15 cellular contexts compared by ENCODE assay signal in the genomic region with DNA sequence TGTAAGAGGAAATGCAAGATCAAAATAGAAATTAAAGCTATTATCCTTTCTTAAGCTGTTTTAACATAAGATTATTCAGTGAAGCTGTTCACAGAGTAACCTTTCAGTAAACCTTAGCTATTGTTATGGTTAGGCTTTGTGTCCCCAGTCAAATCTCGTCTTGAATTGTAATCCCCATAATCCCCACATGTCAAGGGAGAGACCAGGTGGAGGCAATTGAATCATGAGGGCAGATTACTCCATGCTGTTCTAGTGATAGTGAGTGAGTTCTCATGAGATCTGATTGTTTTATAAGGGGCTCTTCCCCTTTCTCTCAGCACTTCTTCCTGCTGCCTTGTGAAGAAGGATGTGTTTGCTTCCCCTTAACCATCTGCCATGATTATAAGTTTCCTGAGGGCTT.
A peak's percentile ranks its signal among the peaks of the same experiment; 100 is the strongest.
DNase-seq lines count a peak whose midpoint lies in the region; TF ChIP-seq lines count a peak whose summit lies in the region.
"Had no signal": no experiment of that assay in that cellular context is flagged by ENCODE, and none has a peak within 500 bp of the region (broad histone marks: within the 10 kb centered on the region; RNA-seq: fewer than 3 reads in every experiment).

No MANE protein-coding gene starts in this region.

- H3K4me3 Mint-ChIP-seq in H9 = no peak overlapping the region
- H3K4me3 Mint-ChIP-seq in neural progenitor cell = no peak overlapping the region
- H3K4me3 Mint-ChIP-seq: CD4-positive, alpha-beta T cell had no signal

- no peaks in the 10 kb centered on the region for H3K36me3 ChIP-seq in WERI-Rb-1
- no peaks in the 10 kb centered on the region for H3K36me3 ChIP-seq in neural progenitor cell

- H2BK12ac ChIP-seq in H9 (ENCODE audit: insufficient read length, low read depth, low read length) = no peak overlapping the region

- CTCF ChIA-PET in HEK293T (lab: Yijun Ruan, JAX) = no interaction called here

- no peak overlapping the region for H3K56ac ChIP-seq in H9 (ENCODE audit: insufficient read length, low read depth, low read length)

- no peak overlapping the region for H3K9ac ChIP-seq in H9 (ENCODE audit: extremely low read depth, insufficient read length, low read length)
- no peak overlapping the region for H3K9ac ChIP-seq in neural progenitor cell
- H3K9ac ChIP-seq: KMS-11 had no signal

- H3K27ac Mint-ChIP-seq in H9 = peak overlapping the region in 2 of 3 experiments; percentile 39 to 91; a peak in 4 of 7 replicates
- H3K27ac Mint-ChIP-seq in neural progenitor cell = no peak overlapping the region
- H3K27ac Mint-ChIP-seq: CD4-positive, alpha-beta T cell had no signal

- H2AFZ ChIP-seq in H9 (ENCODE audit: low read length) = no peak overlapping the region
- H2AFZ ChIP-seq in neural progenitor cell (replicated peaks) = no peak overlapping the region

- no peak overlapping the region for H4K91ac ChIP-seq in H9 (ENCODE audit: insufficient read length, low read depth, low read length)

- H3K23ac ChIP-seq in H9 (ENCODE audit: insufficient read length, low read depth, low read length) = no peak overlapping the region

- no peak overlapping the region for H3K4ac ChIP-seq in H9 (ENCODE audit: low read depth, low read length)

- no CpG with 5 or more reads among the region's 1 CpG for WGBS in H9 (ENCODE audit: extremely low coverage, insufficient read length, low lambda C conversion rate)

- H3K4me1 ChIP-seq in H9 (ENCODE audit: insufficient read depth, low read length) (no peaks in the 10 kb centered on the region), neural progenitor cell (no peaks in the 10 kb centered on the region)
- H3K4me1 ChIP-seq: Caco-2 had no signal

- H2BK15ac ChIP-seq in H9 (ENCODE audit: low read depth, low read length) = no peak overlapping the region

- no peak overlapping the region for H2BK5ac ChIP-seq in H9 (ENCODE audit: insufficient read length, low read length)

- H4K5ac ChIP-seq in H9 (ENCODE audit: insufficient read length, low read depth, low read length) = no peak overlapping the region

- H3K18ac ChIP-seq in H9 (ENCODE audit: insufficient read length, low read depth, low read length) = no peak overlapping the region

- no peak for TF ChIP-seq CTCF in H9 (conservative IDR thresholded peaks at IDR 0.05)
- TF ChIP-seq CTCF in WERI-Rb-1 (IDR thresholded peaks at IDR 0.05; ENCODE audit: low read depth, low read length) = no peak
- TF ChIP-seq CTCF in neural progenitor cell (IDR thresholded peaks at IDR 0.05) = no peak

- H2BK120ac ChIP-seq in H9 (ENCODE audit: low read depth, low read length, poor library complexity, severe bottlenecking) = no peak overlapping the region

- peaks cover 6 to 11% of the 10 kb centered on the region in 2 experiments; a peak in 2 of 4 replicates for H3K4me1 Mint-ChIP-seq in H9
- H3K4me1 Mint-ChIP-seq in neural progenitor cell = no peaks in the 10 kb centered on the region

- no peaks in the 10 kb centered on the region for H3K23me2 ChIP-seq in H9 (ENCODE audit: insufficient read length, low read depth, low read length, poor library complexity, severe bottlenecking)

- H3K27ac ChIP-seq in H9 (ENCODE audit: insufficient read length, low read depth, low read length) (no peak overlapping the region), WERI-Rb-1 (peak overlapping the region; percentile 96), neural progenitor cell (peak overlapping the region; percentile 83), caudate nucleus (ENCODE audit: low read depth, low read length) (no peak overlapping the region)
- H3K27ac ChIP-seq: C4-2B, KMS-11 had no signal

- H3K79me1 ChIP-seq in H9 (ENCODE audit: insufficient read depth, low read depth, low read length, poor library complexity, severe bottlenecking) = no peaks in the 10 kb centered on the region

- H4K20me1 ChIP-seq in H9 (ENCODE audit: control insufficient read depth, insufficient read depth, insufficient read length) = no peaks in the 10 kb centered on the region
- no peaks in the 10 kb centered on the region for H4K20me1 ChIP-seq in neural progenitor cell (ENCODE audit: low read depth)

- H3K4me2 ChIP-seq in H9 (ENCODE audit: insufficient read depth, insufficient read length, low read length) = no peak overlapping the region
- no peak overlapping the region for H3K4me2 ChIP-seq in neural progenitor cell
- H3K4me2 ChIP-seq: KMS-11 had no signal

- H3K4me3 ChIP-seq in WERI-Rb-1 (ENCODE audit: low read depth, low read length) (no peak overlapping the region), neural progenitor cell (no peak overlapping the region)

- POLR2A ChIA-PET in HEK293T (lab: Yijun Ruan, JAX) = no interaction called here

- H3K9me3 ChIP-seq in H9 (ENCODE audit: control insufficient read depth, low read depth, low read length) = no peaks in the 10 kb centered on the region
- H3K9me3 ChIP-seq in WERI-Rb-1 (ENCODE audit: severe bottlenecking) = no peaks in the 10 kb centered on the region
- peaks cover 7% of the 10 kb centered on the region for H3K9me3 ChIP-seq in neural progenitor cell (ENCODE audit: low read depth)
- H3K9me3 ChIP-seq: Caco-2 had no signal

- peaks cover 3 to 25% (median 6%) of the 10 kb centered on the region in 3 experiments; a peak in 6 of 7 replicates for H3K36me3 Mint-ChIP-seq in H9 (ENCODE audit: insufficient read depth in 1 of 3, low read depth in 3 of 3)
- H3K36me3 Mint-ChIP-seq in neural progenitor cell = no peaks in the 10 kb centered on the region

- no peak overlapping the region for H3T11ph ChIP-seq in H9 (ENCODE audit: low read length)

- H3K27me3 ChIP-seq in H9 (ENCODE audit: insufficient read depth, low read length) = no peaks in the 10 kb centered on the region
- H3K27me3 ChIP-seq in WERI-Rb-1 (ENCODE audit: insufficient read depth, low read depth, severe bottlenecking) = no peaks in the 10 kb centered on the region
- no peaks in the 10 kb centered on the region for H3K27me3 ChIP-seq in neural progenitor cell

- H3K79me2 ChIP-seq in H9 (ENCODE audit: insufficient read depth, low read length) = no peaks in the 10 kb centered on the region
- H3K79me2 ChIP-seq in neural progenitor cell (ENCODE audit: low read depth) = no peaks in the 10 kb centered on the region

- H4K8ac ChIP-seq in H9 (replicated peaks; ENCODE audit: insufficient read length, low read depth, low read length) = no peak overlapping the region

- no peak overlapping the region for H3K14ac ChIP-seq in H9 (ENCODE audit: insufficient read depth, low read length)

- H2AK5ac ChIP-seq in H9 (ENCODE audit: insufficient read length, low read length) = no peak overlapping the region

- DNase-seq in H9 (no peak), NCI-H524 (lab: John Stamatoyannopoulos, UW) (peak; percentile 60 to 83), WERI-Rb-1 (peak; percentile 53), neural progenitor cell (ENCODE audit: low spot score) (peak; percentile 17), HEK293T (ENCODE audit: extremely low spot score) (no peak), HUDEP-2 (lab: John Stamatoyannopoulos, UW; ENCODE audit: unreplicated experiment in 76 of 76) (no peak), caudate nucleus (lab: John Stamatoyannopoulos, UW) (no peak)
- no peak for DNase-seq in central memory CD4-positive, alpha-beta T cell
- DNase-seq: AML-193; Caco-2; CD4-positive, alpha-beta T cell; DMS79 treated with DMSO at 0.1 percent for 48 hours; GF-D8 had no signal

- no peak overlapping the region for H2BK20ac ChIP-seq in H9 (ENCODE audit: low read depth, low read length, poor library complexity, severe bottlenecking)

- peaks cover 14 to 20% of the 10 kb centered on the region in 2 experiments; a peak in 3 of 5 replicates for H3K9me3 Mint-ChIP-seq in H9
- H3K9me3 Mint-ChIP-seq in neural progenitor cell = peaks cover 6% of the 10 kb centered on the region
- H3K9me3 Mint-ChIP-seq: CD4-positive, alpha-beta T cell had no signal

- H3F3A ChIP-seq in neural progenitor cell (ENCODE audit: low read depth) = peaks cover 8% of the 10 kb centered on the region

- H3K27me3 Mint-ChIP-seq in H9 (ENCODE audit: low read depth) (no peaks in the 10 kb centered on the region), neural progenitor cell (ENCODE audit: insufficient read depth, low read depth) (no peaks in the 10 kb centered on the region)
- H3K27me3 Mint-ChIP-seq: CD4-positive, alpha-beta T cell had no signal

TF ChIP-seq in HEK293T, 16 proteins besides CTCF, POLR2A, EP300 and RAD21:
- no peak for TF ChIP-seq ELF4 (IDR thresholded peaks at IDR 0.05)
- no peak for TF ChIP-seq LEF1 (IDR thresholded peaks at IDR 0.05; ENCODE audit: borderline replicate concordance)
- no peak for TF ChIP-seq CTBP1 (IDR thresholded peaks at IDR 0.05; ENCODE audit: borderline replicate concordance)
- TF ChIP-seq SUZ12 (IDR thresholded peaks at IDR 0.05) = no peak
- TF ChIP-seq FOXK2 (IDR thresholded peaks at IDR 0.05) = no peak
- no peak for TF ChIP-seq HDGF (IDR thresholded peaks at IDR 0.05; ENCODE audit: borderline replicate concordance)
- no peak for TF ChIP-seq FOXA1 (IDR thresholded peaks at IDR 0.05)
- no peak for TF ChIP-seq SP1 (IDR thresholded peaks at IDR 0.05)
- TF ChIP-seq, protein P1, sequence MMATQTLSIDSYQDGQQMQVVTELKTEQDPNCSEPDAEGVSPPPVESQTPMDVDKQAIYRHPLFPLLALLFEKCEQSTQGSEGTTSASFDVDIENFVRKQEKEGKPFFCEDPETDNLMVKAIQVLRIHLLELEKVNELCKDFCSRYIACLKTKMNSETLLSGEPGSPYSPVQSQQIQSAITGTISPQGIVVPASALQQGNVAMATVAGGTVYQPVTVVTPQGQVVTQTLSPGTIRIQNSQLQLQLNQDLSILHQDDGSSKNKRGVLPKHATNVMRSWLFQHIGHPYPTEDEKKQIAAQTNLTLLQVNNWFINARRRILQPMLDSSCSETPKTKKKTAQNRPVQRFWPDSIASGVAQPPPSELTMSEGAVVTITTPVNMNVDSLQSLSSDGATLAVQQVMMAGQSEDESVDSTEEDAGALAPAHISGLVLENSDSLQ (IDR thresholded peaks at IDR 0.05) = no peak
- TF ChIP-seq TARDBP (IDR thresholded peaks at IDR 0.05) = no peak
- TF ChIP-seq ZNF384 (IDR thresholded peaks at IDR 0.05) = no peak
- TF ChIP-seq FOXM1 (IDR thresholded peaks at IDR 0.05; ENCODE audit: borderline replicate concordance) = no peak
- no peak for TF ChIP-seq L3MBTL2 (conservative IDR thresholded peaks at IDR 0.05)
- TF ChIP-seq NFRKB (IDR thresholded peaks at IDR 0.05) = no peak
- no peak for TF ChIP-seq BHLHE40 (IDR thresholded peaks at IDR 0.05; ENCODE audit: borderline replicate concordance)
- no peak for TF ChIP-seq ARNT (IDR thresholded peaks at IDR 0.05)

Comparison
In these comparisons a context has a peak if more than half of its experiments do, and no peak if none do; other contexts are left out.
1. DNase-seq: peak in NCI-H524 (2 of 2), WERI-Rb-1 (single experiment) and neural progenitor cell (single experiment); none in H9 (single experiment), HEK293T (single experiment), HUDEP-2 (0 of 76), caudate nucleus (0 of 61) and central memory CD4-positive, alpha-beta T cell (single experiment).
2. H3K27ac ChIP-seq: peak in WERI-Rb-1 (single experiment) and neural progenitor cell (single experiment); none in H9 (single experiment) and caudate nucleus (single experiment).